ENCODE assay signal across 11 cellular contexts in the genomic region with DNA sequence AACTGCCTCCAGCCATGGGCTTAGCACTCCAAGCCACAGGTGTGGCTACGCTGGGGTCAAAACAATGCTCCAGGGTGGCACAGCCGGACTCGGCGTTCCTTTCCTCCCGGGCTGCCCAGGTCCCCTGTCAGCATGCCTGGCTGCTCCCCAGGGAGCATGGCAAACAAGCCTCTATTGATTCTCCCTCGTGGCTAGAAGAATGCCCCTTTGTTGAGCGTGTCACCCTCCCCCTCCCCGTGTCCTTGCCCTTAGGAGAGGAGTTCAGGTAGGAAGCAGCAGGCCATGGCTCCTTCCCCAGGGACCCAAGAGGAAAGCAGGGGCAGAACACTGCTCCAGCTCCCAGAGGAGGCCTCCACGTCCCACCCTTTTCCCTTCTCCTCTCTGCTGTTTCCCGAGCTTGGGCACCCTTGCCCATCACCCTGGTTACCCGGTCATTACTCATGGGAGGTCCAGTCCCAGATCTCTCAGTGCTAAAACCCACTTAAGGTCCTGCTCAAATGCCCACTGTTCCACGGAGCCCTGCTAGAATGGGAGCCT. TPM values are rescaled to one million over a fixed set of nuclear protein-coding genes. Genes with fewer than 3 reads are reported as not detected.
A peak's percentile ranks its signal among the peaks of the same experiment; 100 is the strongest.
DNase-seq lines count a peak whose midpoint lies in the region; ATAC-seq, FAIRE-seq and TF ChIP-seq lines count a peak whose summit lies in the region.
"Had no signal": no experiment of that assay in that cellular context is flagged by ENCODE, and none has a peak within 500 bp of the region (broad histone marks: within the 10 kb centered on the region; RNA-seq: fewer than 3 reads in every experiment).

No MANE protein-coding gene starts in this region.

- H3K4me1 ChIP-seq in HEK293 (ENCODE audit: control insufficient read depth, insufficient read depth, low read length), result no peaks in the 10 kb centered on the region
- H3K4me1 ChIP-seq in uterus, result no peaks in the 10 kb centered on the region

- CTCF ChIA-PET in HEK293 (lab: Yijun Ruan, JAX), result no interaction called here

- TF ChIP-seq POLR2A in uterus (IDR thresholded peaks at IDR 0.05) (no peak), GM12892 (IDR thresholded peaks at IDR 0.05; ENCODE audit: low read depth, low read length) (no peak)

- H3K36me3 ChIP-seq in HEK293 (ENCODE audit: control insufficient read depth in 2 of 2, insufficient read depth in 1 of 2, low read length in 2 of 2) (no peaks in the 10 kb centered on the region), uterus (no peaks in the 10 kb centered on the region)

- no peak for FAIRE-seq in GM12892 (lab: Jason Lieb, UNC)

- no peaks in the 10 kb centered on the region for H3K27me3 ChIP-seq in uterus

- DNase-seq in NCI-H345 (lab: John Stamatoyannopoulos, UW), result peak; percentile 75
- peak; percentile 52 for DNase-seq in iPS-NIHi11 (ENCODE audit: low spot score)
- peak; percentile 87 for DNase-seq in putamen (ENCODE audit: low spot score)
- DNase-seq in uterus, result no peak
- no peak for DNase-seq in GM12892 (ENCODE audit: insufficient read length)
- DNase-seq: glutamatergic neuron, Kasumi-1, OCI-M1 had no signal

- intact Hi-C loops in uterus (cut with DNase I; ENCODE audit: low total_unique reads), result no loop called here

- no peak for TF ChIP-seq CTCF in HEK293 (tag by site-specific recombination; IDR thresholded peaks at IDR 0.05)
- no peak for TF ChIP-seq CTCF in uterus (IDR thresholded peaks at IDR 0.05)

- ATAC-seq in HG02571 (IDR thresholded peaks at IDR 0.05; ENCODE audit: unreplicated experiment) (no peak), HG03135 (IDR thresholded peaks at IDR 0.05; ENCODE audit: unreplicated experiment) (no peak)

- H3K27ac ChIP-seq in HEK293 (ENCODE audit: extremely low read depth, low read depth, low read length) (no peak overlapping the region), uterus (no peak overlapping the region)

- no peaks in the 10 kb centered on the region for H3K9me3 ChIP-seq in HEK293 (ENCODE audit: control insufficient read depth, insufficient read depth, low read depth, low read length)
- no peaks in the 10 kb centered on the region for H3K9me3 ChIP-seq in uterus

- H3K4me3 ChIP-seq in HEK293 (ENCODE audit: low read depth, low read length) (no peak overlapping the region), uterus (no peak overlapping the region)

- POLR2A ChIA-PET in HEK293 (lab: Yijun Ruan, JAX), result no interaction called here

TF ChIP-seq in HEK293, 187 proteins besides CTCF, POLR2A, EP300 and RAD21:
- peak; percentile 53 for TF ChIP-seq ZIC2 (tag by site-specific recombination; IDR thresholded peaks at IDR 0.05)
- TF ChIP-seq, protein P1, sequence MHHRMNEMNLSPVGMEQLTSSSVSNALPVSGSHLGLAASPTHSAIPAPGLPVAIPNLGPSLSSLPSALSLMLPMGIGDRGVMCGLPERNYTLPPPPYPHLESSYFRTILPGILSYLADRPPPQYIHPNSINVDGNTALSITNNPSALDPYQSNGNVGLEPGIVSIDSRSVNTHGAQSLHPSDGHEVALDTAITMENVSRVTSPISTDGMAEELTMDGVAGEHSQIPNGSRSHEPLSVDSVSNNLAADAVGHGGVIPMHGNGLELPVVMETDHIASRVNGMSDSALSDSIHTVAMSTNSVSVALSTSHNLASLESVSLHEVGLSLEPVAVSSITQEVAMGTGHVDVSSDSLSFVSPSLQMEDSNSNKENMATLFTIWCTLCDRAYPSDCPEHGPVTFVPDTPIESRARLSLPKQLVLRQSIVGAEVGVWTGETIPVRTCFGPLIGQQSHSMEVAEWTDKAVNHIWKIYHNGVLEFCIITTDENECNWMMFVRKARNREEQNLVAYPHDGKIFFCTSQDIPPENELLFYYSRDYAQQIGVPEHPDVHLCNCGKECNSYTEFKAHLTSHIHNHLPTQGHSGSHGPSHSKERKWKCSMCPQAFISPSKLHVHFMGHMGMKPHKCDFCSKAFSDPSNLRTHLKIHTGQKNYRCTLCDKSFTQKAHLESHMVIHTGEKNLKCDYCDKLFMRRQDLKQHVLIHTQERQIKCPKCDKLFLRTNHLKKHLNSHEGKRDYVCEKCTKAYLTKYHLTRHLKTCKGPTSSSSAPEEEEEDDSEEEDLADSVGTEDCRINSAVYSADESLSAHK (tag by site-specific recombination; IDR thresholded peaks at IDR 0.05), result no peak

RNA-seq across cellular contexts. Expression of a gene that starts 57.4 kb away (rescaled TPM):
- 10 to 100 TPM in 3 of 4 donors, 1 to 10 TPM in 1; 4.1 to 99.9 (median 19.9) TPM for total RNA-seq in uterus
- not detected for polyA plus RNA-seq in GM12892 (2012; ENCODE audit: missing spikeins)

RNA-seq across cellular contexts. Expression of a gene that starts 60.0 kb away (rescaled TPM):
- total RNA-seq in uterus, result 10 to 100 TPM; 30.9 to 70.1 (median 51.3) TPM
- 44.6 TPM for polyA plus RNA-seq in GM12892 (2012; ENCODE audit: missing spikeins)

Comparison
In these comparisons a context has a peak if more than half of its experiments do, and no peak if none do; other contexts are left out.
1. DNase-seq: peak in NCI-H345 (single experiment), iPS-NIHi11 (single experiment) and putamen (single experiment); none in uterus (0 of 2) and GM12892 (single experiment).